1 cellular context compared by ENCODE assay signal in genomic region chr2:172102858-172103359, GRCh38.
TF ChIP-seq lines count a peak whose summit lies in the region.

TSS of gene DLX2 (minus strand) at chr2:172102900. CDS start at chr2:172102538, 362 bp downstream.

TF ChIP-seq in HepG2, 621 proteins besides CTCF, POLR2A, EP300 and RAD21 (continued from another document):
- peak; percentile 28; the same call in 1 of the 2 replicates for TF ChIP-seq THAP9 (CRISPR knock-in tag; IDR thresholded peaks at IDR 0.05; ENCODE audit: borderline replicate concordance)
- TF ChIP-seq TFE3 (CRISPR knock-in tag; IDR thresholded peaks at IDR 0.05), result peak; percentile 92
- peak; percentile 66; the same call in 1 of the 2 replicates for TF ChIP-seq ZNF441 (CRISPR knock-in tag; IDR thresholded peaks at IDR 0.05; ENCODE audit: borderline replicate concordance)
- TF ChIP-seq ZNF549 (CRISPR knock-in tag; IDR thresholded peaks at IDR 0.05), result peak; percentile 59
- TF ChIP-seq ERF (CRISPR knock-in tag; IDR thresholded peaks at IDR 0.05), result peak; percentile 93
- peak; percentile 72; the same call in 1 of the 2 replicates for TF ChIP-seq ESRRA (CRISPR knock-in tag; IDR thresholded peaks at IDR 0.05; ENCODE audit: low read depth)
